In the genomic region with DNA sequence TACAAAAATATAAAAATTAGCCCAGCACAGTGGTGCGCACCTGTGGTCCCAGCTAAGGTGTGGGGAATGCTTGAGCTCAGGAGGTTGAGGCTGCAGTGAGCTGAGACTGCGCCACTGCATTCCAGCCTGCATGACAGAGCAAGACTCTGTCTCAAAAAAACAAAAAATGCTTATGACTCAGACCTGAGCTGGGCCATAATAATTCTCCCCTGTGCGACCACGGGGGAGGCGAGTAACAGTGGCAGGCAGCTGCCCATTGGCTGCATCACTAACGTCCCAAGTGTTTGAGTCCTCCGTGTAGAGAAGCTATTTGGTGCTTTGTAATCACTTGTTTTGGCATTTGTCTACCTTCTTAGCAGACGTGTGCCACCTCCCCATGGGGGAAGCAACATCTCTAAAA, we compare ENCODE assay signal across 15 cellular contexts. TPM values are rescaled to one million over a fixed set of nuclear protein-coding genes. Genes with fewer than 3 reads are reported as not detected.
DNase-seq lines count a peak whose midpoint lies in the region; ATAC-seq, FAIRE-seq and TF ChIP-seq lines count a peak whose summit lies in the region.
"Had no signal": no experiment of that assay in that cellular context is flagged by ENCODE, and none has a peak within 500 bp of the region (broad histone marks: within the 10 kb centered on the region; RNA-seq: fewer than 3 reads in every experiment).

No MANE protein-coding gene starts in this region.

- peak overlapping the region; percentile 39 for H3K27ac Mint-ChIP-seq in endodermal cell
- no peak overlapping the region for H3K27ac Mint-ChIP-seq in activated CD4-positive, alpha-beta T cell treated with anti-CD3 and anti-CD28 coated beads, Interleukin-2, amount 10 ng/mL, durations not matched to agents 7 days and 5 days
- H3K27ac Mint-ChIP-seq: activated T-helper 2 cell treated with anti-CD3 and anti-CD28 coated beads, Interferon-gamma antibody, Interleukin-2, Interleukin-4, amounts not matched to agents 10 μg/mL and 5 μg/mL and 100 μg/mL, durations not matched to agents 14 hours and 24 hours and 36 hours had no signal

- H3K23ac ChIP-seq in trophoblast cell (ENCODE audit: low read length) = no peak overlapping the region

- H3K27me3 Mint-ChIP-seq in endodermal cell (ENCODE audit: insufficient read depth) = no peaks in the 10 kb centered on the region
- H3K27me3 Mint-ChIP-seq in activated CD4-positive, alpha-beta T cell treated with anti-CD3 and anti-CD28 coated beads, Interleukin-2, amount 10 ng/mL, durations not matched to agents 7 days and 5 days = no peaks in the 10 kb centered on the region

- no peak overlapping the region for H3K9ac ChIP-seq in endodermal cell (ENCODE audit: extremely low read depth, low read length, poor library complexity, severe bottlenecking)
- no peak overlapping the region for H3K9ac ChIP-seq in trophoblast cell (ENCODE audit: low read length)

- H3K36me3 ChIP-seq in endodermal cell (ENCODE audit: control insufficient read depth, insufficient read depth, low read length) (peaks cover 25% of the 10 kb centered on the region), trophoblast cell (ENCODE audit: control insufficient read depth in 1 of 2, insufficient read depth in 2 of 2, low read length in 2 of 2) (peaks cover 19 to 26% of the 10 kb centered on the region in 2 experiments)
- H3K36me3 ChIP-seq: ovary had no signal

- H3K4ac ChIP-seq in trophoblast cell (ENCODE audit: low read depth, low read length) = no peak overlapping the region

- FAIRE-seq in RCC 7860 (lab: Jason Lieb, UNC) = peak; percentile 60
- FAIRE-seq: GM12878 had no signal

- H3K18ac ChIP-seq in trophoblast cell (ENCODE audit: low read length) = no peak overlapping the region

- no peak overlapping the region for H4K91ac ChIP-seq in trophoblast cell (ENCODE audit: low read depth, low read length)

- no peaks in the 10 kb centered on the region for H3K9me3 ChIP-seq in endodermal cell (ENCODE audit: control insufficient read depth, low read length)
- no peaks in the 10 kb centered on the region for H3K9me3 ChIP-seq in trophoblast cell (ENCODE audit: insufficient read depth, low read depth, low read length)
- H3K9me3 ChIP-seq: ovary, stomach had no signal

- no peak for TF ChIP-seq CTCF in endodermal cell (conservative IDR thresholded peaks at IDR 0.05)

- peaks cover 51% of the 10 kb centered on the region for H3K36me3 Mint-ChIP-seq in endodermal cell (ENCODE audit: low read depth)
- peaks cover 6% of the 10 kb centered on the region for H3K36me3 Mint-ChIP-seq in activated CD4-positive, alpha-beta T cell treated with anti-CD3 and anti-CD28 coated beads, Interleukin-2, amount 10 ng/mL, durations not matched to agents 7 days and 5 days (ENCODE audit: low read depth)

- H3K4me3 ChIP-seq in endodermal cell (ENCODE audit: low read length) (no peak overlapping the region), trophoblast cell (ENCODE audit: low read depth, low read length) (no peak overlapping the region)
- H3K4me3 ChIP-seq: GM12878, lung, ovary, SK-N-MC, stomach had no signal

- WGBS in endodermal cell (ENCODE audit: insufficient coverage in 1 of 2, insufficient read length in 1 of 2), 2 experiments = 92 to 95% methylated on average over 7 to 8 of the region's 8 CpGs
- no CpG with 5 or more reads among the region's 8 CpGs for WGBS in trophoblast cell (ENCODE audit: extremely low coverage, insufficient coverage, insufficient read length)

- H2BK12ac ChIP-seq in trophoblast cell (ENCODE audit: low read length) = no peak overlapping the region

- no peak overlapping the region for H4K12ac ChIP-seq in trophoblast cell (ENCODE audit: low read depth, low read length)

- peaks cover 4% of the 10 kb centered on the region for H3K4me1 Mint-ChIP-seq in endodermal cell
- no peaks in the 10 kb centered on the region for H3K4me1 Mint-ChIP-seq in activated CD4-positive, alpha-beta T cell treated with anti-CD3 and anti-CD28 coated beads, Interleukin-2, amount 10 ng/mL, durations not matched to agents 7 days and 5 days

- H3K27me3 ChIP-seq in endodermal cell (ENCODE audit: control insufficient read depth, insufficient read depth, low read length, poor library complexity, severe bottlenecking) (no peaks in the 10 kb centered on the region), trophoblast cell (ENCODE audit: insufficient read depth, low read length) (no peaks in the 10 kb centered on the region)
- H3K27me3 ChIP-seq: ovary, stomach had no signal

- H2BK5ac ChIP-seq in trophoblast cell (ENCODE audit: low read depth, low read length, poor library complexity) = no peak overlapping the region

- H3K9me3 Mint-ChIP-seq in endodermal cell = no peaks in the 10 kb centered on the region
- no peaks in the 10 kb centered on the region for H3K9me3 Mint-ChIP-seq in activated CD4-positive, alpha-beta T cell treated with anti-CD3 and anti-CD28 coated beads, Interleukin-2, amount 10 ng/mL, durations not matched to agents 7 days and 5 days
- H3K9me3 Mint-ChIP-seq: activated T-helper 2 cell treated with anti-CD3 and anti-CD28 coated beads, Interferon-gamma antibody, Interleukin-2, Interleukin-4, amounts not matched to agents 10 μg/mL and 5 μg/mL and 100 μg/mL, durations not matched to agents 14 hours and 24 hours and 36 hours had no signal

- H2AK5ac ChIP-seq in trophoblast cell (ENCODE audit: low read length) = no peak overlapping the region

- no peaks in the 10 kb centered on the region for H3K79me1 ChIP-seq in trophoblast cell (ENCODE audit: low read length)

- DNase-seq in H4 (ENCODE audit: low spot score) = peak; percentile 67
- peak; percentile 69 for DNase-seq in RCC 7860 (ENCODE audit: low spot score)
- DNase-seq in endodermal cell = no peak
- peak; percentile 56 to 75 for DNase-seq in trophoblast cell
- DNase-seq in SIG-M5 (lab: John Stamatoyannopoulos, UW) = no peak
- DNase-seq in NCI-H1930 (lab: John Stamatoyannopoulos, UW) = no peak
- no peak for DNase-seq in activated CD4-positive, alpha-beta T cell treated with anti-CD3 and anti-CD28 coated beads, Interleukin-2, amount 10 ng/mL, durations not matched to agents 7 days and 5 days
- DNase-seq: NCI-H1105 treated with DMSO at 0.1 percent for 48 hours, ovary, stomach had no signal

- H3K79me2 ChIP-seq in trophoblast cell (ENCODE audit: control insufficient read depth, insufficient read depth, low read length, poor library complexity) = no peaks in the 10 kb centered on the region

- no peak for ATAC-seq in GM21786 (IDR thresholded peaks at IDR 0.05; ENCODE audit: unreplicated experiment)
- ATAC-seq: GM12878 had no signal

- POLR2A ChIA-PET in activated CD4-positive, alpha-beta T cell treated with anti-CD3 and anti-CD28 coated beads, Interleukin-2, amount 10 ng/mL, durations not matched to agents 7 days and 5 days (lab: Charles Lee) = no interaction called here

- CTCF ChIA-PET in activated CD4-positive, alpha-beta T cell treated with anti-CD3 and anti-CD28 coated beads, Interleukin-2, amount 10 ng/mL, durations not matched to agents 7 days and 5 days (lab: Charles Lee) = interaction anchor here (0.7 to 1.5 kb wide), 4 partner anchors 8 to 21 kb away, joined by 3 to 7 read pairs (median 4); no protein-coding TSS in a partner anchor

- no peak overlapping the region for H2BK120ac ChIP-seq in trophoblast cell (ENCODE audit: insufficient read depth, low read length, poor library complexity)

- no peak overlapping the region for H3K4me3 Mint-ChIP-seq in endodermal cell
- H3K4me3 Mint-ChIP-seq in activated CD4-positive, alpha-beta T cell treated with anti-CD3 and anti-CD28 coated beads, Interleukin-2, amount 10 ng/mL, durations not matched to agents 7 days and 5 days = no peak overlapping the region

- H3K4me1 ChIP-seq in endodermal cell (ENCODE audit: control insufficient read depth, insufficient read depth, low read length) = no peaks in the 10 kb centered on the region
- H3K4me1 ChIP-seq in trophoblast cell (ENCODE audit: control insufficient read depth in 1 of 2, insufficient read depth in 2 of 2, low read length in 2 of 2) = peaks cover 0 to 7% of the 10 kb centered on the region in 2 experiments
- H3K4me1 ChIP-seq: stomach had no signal

- H2AFZ ChIP-seq in trophoblast cell (ENCODE audit: insufficient read depth, low read length, poor library complexity) = no peak overlapping the region

- H3K14ac ChIP-seq in trophoblast cell (ENCODE audit: low read length) = no peak overlapping the region

- H3K27ac ChIP-seq in endodermal cell (ENCODE audit: low read depth, low read length) (no peak overlapping the region), trophoblast cell (ENCODE audit: low read depth, low read length) (no peak overlapping the region)
- H3K27ac ChIP-seq: ovary, SK-N-MC, stomach had no signal

- H3K4me2 ChIP-seq in trophoblast cell (ENCODE audit: low read length) = no peak overlapping the region

- H4K8ac ChIP-seq in trophoblast cell (ENCODE audit: low read depth, low read length) = no peak overlapping the region

RNA-seq across cellular contexts. Expression of gene PSMC1, which starts 24.9 kb away (rescaled TPM):
- total RNA-seq in H4 (2014; rRNA removed; shearing (Covaris generic)) = 335 and 362 TPM in 2 replicates
- 100 to 1,000 TPM; 108 to 122 TPM for total RNA-seq in endodermal cell
- 139 TPM for polyA plus RNA-seq in endodermal cell (2013, experiment 1 of 2)
- polyA plus RNA-seq in endodermal cell (2013, experiment 2 of 2) = 143 TPM
- 165 and 168 TPM in 2 replicates for polyA plus RNA-seq in trophoblast cell (2013)
- 10 to 100 TPM; 78.6 to 85.6 TPM for total RNA-seq in activated CD4-positive, alpha-beta T cell treated with anti-CD3 and anti-CD28 coated beads, Interleukin-2, amount 10 ng/mL, durations not matched to agents 7 days and 5 days

RNA-seq across cellular contexts. Expression of gene NRDE2, which starts 50.5 kb away (rescaled TPM):
- 3.6 and 3.8 TPM in 2 replicates for total RNA-seq in H4 (2014; rRNA removed; shearing (Covaris generic))
- total RNA-seq in endodermal cell = 10 to 100 TPM; 18.3 to 19.5 TPM
- polyA plus RNA-seq in endodermal cell (2013, experiment 1 of 2) = 11.3 TPM
- polyA plus RNA-seq in endodermal cell (2013, experiment 2 of 2) = 9.2 TPM
- 5.8 and 6.0 TPM in 2 replicates for polyA plus RNA-seq in trophoblast cell (2013)
- 10 to 100 TPM; 21.2 to 23.2 TPM for total RNA-seq in activated CD4-positive, alpha-beta T cell treated with anti-CD3 and anti-CD28 coated beads, Interleukin-2, amount 10 ng/mL, durations not matched to agents 7 days and 5 days

Comparison
In these comparisons a context has a peak if more than half of its experiments do, and no peak if none do; other contexts are left out.
1. DNase-seq: peak in H4 (single experiment), RCC 7860 (single experiment) and trophoblast cell (2 of 2); none in endodermal cell (single experiment), SIG-M5 (single experiment), NCI-H1930 (0 of 2) and activated CD4-positive, alpha-beta T cell treated with anti-CD3 and anti-CD28 coated beads, Interleukin-2, amount 10 ng/mL, durations not matched to agents 7 days and 5 days (single experiment).